Comparison of ENCODE assay signal across 8 cellular contexts in the genomic region with DNA sequence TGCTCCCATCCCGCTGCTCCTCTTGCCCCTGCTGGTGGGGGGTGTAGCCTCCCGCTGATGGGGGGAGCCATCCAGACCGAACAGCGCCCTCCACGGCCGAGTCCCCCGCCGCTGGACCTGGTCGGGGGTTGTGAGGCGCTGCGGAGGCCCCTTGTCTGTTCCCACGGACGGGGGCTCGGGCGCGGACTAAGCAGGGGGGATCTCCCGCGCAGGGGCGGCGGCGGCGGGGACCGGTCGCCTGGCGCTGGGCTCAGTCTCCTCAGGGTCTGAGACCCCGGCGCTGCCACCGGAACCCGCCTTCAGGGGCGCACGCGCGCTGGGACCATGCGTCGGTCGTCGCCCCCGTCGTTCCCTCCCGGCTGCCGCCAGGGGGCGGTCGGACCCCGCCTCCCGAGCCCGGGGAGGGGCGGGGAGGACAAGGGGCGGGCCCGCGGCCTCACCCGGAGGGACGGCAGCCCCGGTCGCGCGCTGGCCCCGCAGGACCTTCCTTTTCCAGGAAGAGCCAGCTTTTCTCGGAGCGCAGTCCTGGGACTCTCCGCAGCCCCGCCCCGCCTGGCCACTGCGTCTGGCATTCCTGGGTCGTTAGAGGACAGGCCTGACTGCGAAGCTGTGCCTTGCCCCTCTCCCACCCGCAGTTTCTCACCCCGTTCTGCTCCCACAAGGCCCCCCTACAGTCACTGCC.
A peak's percentile ranks its signal among the peaks of the same experiment; 100 is the strongest.
DNase-seq lines count a peak whose midpoint lies in the region; ATAC-seq and TF ChIP-seq lines count a peak whose summit lies in the region.

No MANE protein-coding gene starts in this region.

- peak; percentile 72 for ATAC-seq in GM19468 (IDR thresholded peaks at IDR 0.05; ENCODE audit: extremely low read depth, unreplicated experiment)

- H3K27me3 ChIP-seq in neuron (ENCODE audit: insufficient read depth, low read length) = peaks cover 2% of the 10 kb centered on the region

- H2AFZ ChIP-seq in neuron (ENCODE audit: low read depth, low read length) = peak overlapping the region; percentile 64

- H3K4me3 ChIP-seq in foreskin fibroblast (ENCODE audit: low read depth in 1 of 2, low read length in 2 of 2) (peak overlapping the region; percentile 72 to 86), neuron (ENCODE audit: low read length) (peak overlapping the region; percentile 86)

- DNase-seq in D341Med (ENCODE audit: low spot score) (peak; percentile 98), HUDEP-2 (lab: John Stamatoyannopoulos, UW; ENCODE audit: unreplicated experiment in 76 of 76) (peak in 68 of 76 experiments; percentile 8 to 84 (median 62)), RPMI8226 (peak; percentile 92), activated gamma-delta T cell (lab: John Stamatoyannopoulos, UW) (peak; percentile 81), foreskin fibroblast (peak; percentile 81 to 94), stromal cell of bone marrow (ENCODE audit: low read depth) (peak; percentile 53)

- TF ChIP-seq CTCF in foreskin fibroblast (IDR thresholded peaks at IDR 0.05; ENCODE audit: low read depth, low read length) = peak; percentile 53

- H3K4me1 ChIP-seq in neuron (ENCODE audit: insufficient read depth, low read length) = peaks cover 7% of the 10 kb centered on the region

- H3K36me3 ChIP-seq in neuron (ENCODE audit: insufficient read depth, low read length) = no peaks in the 10 kb centered on the region

- peaks cover 3% of the 10 kb centered on the region for H3K9me3 ChIP-seq in neuron (ENCODE audit: low read length)

Comparison
In these comparisons a context has a peak if more than half of its experiments do, and no peak if none do; other contexts are left out.
1. Peak in every context shown above with its lines: DNase-seq, ATAC-seq and H3K4me3 ChIP-seq.